8 cellular contexts compared by ENCODE assay signal in genomic region chr11:88421530-88421929, GRCh38.
DNase-seq lines count a peak whose midpoint lies in the region; ATAC-seq, FAIRE-seq and TF ChIP-seq lines count a peak whose summit lies in the region.

No MANE protein-coding gene starts in this region.

- no peaks in the 10 kb centered on the region for H3K9me3 ChIP-seq in Loucy (ENCODE audit: insufficient read depth, low read depth, low read length)
- no peaks in the 10 kb centered on the region for H3K9me3 ChIP-seq in astrocyte (ENCODE audit: insufficient read depth, low read depth, low read length)
- no peaks in the 10 kb centered on the region for H3K9me3 ChIP-seq in effector memory CD4-positive, alpha-beta T cell (ENCODE audit: control insufficient read depth, low read length)

- peak; percentile 72 for DNase-seq in GM12865 (ENCODE audit: low read depth)
- peak; percentile 40 for DNase-seq in astrocyte (ENCODE audit: low read depth)
- DNase-seq in natural killer cell: no peak
- DNase-seq in effector memory CD4-positive, alpha-beta T cell: no peak
- no peak for DNase-seq in hepatic stellate cell (ENCODE audit: low spot score)
- DNase-seq in NCI-H2227 (lab: John Stamatoyannopoulos, UW; ENCODE audit: unreplicated experiment): no peak

- no peaks in the 10 kb centered on the region for H3K9me2 ChIP-seq in Loucy (replicated peaks; ENCODE audit: low read depth, low read length)

- H3K9ac ChIP-seq in Loucy (ENCODE audit: low read depth, low read length, poor library complexity, severe bottlenecking) (no peak overlapping the region), astrocyte (ENCODE audit: low read length) (no peak overlapping the region)

- H3K27ac Mint-ChIP-seq in astrocyte (ENCODE audit: unreplicated experiment) (peak overlapping the region; percentile 87), natural killer cell (peak overlapping the region; percentile 90 to 91)

- peaks cover 25% of the 10 kb centered on the region for H3K4me1 Mint-ChIP-seq in astrocyte (ENCODE audit: low read depth, unreplicated experiment)
- peaks cover 56 to 57% of the 10 kb centered on the region in 2 donors for H3K4me1 Mint-ChIP-seq in natural killer cell

- H3K36me3 Mint-ChIP-seq in astrocyte (ENCODE audit: low read depth, unreplicated experiment) (no peaks in the 10 kb centered on the region), natural killer cell (no peaks in the 10 kb centered on the region)

- H3K27me3 Mint-ChIP-seq in astrocyte (ENCODE audit: low read depth, unreplicated experiment) (peaks cover 2% of the 10 kb centered on the region), natural killer cell (ENCODE audit: low read depth in 2 of 2) (no peaks in the 10 kb centered on the region)

- H4K20me1 ChIP-seq in Loucy (ENCODE audit: insufficient read depth, low read length, poor library complexity, severe bottlenecking) (no peaks in the 10 kb centered on the region), astrocyte (ENCODE audit: insufficient read depth, low read length) (no peaks in the 10 kb centered on the region)

- no peaks in the 10 kb centered on the region for H3K9me3 Mint-ChIP-seq in astrocyte (ENCODE audit: unreplicated experiment)
- no peaks in the 10 kb centered on the region for H3K9me3 Mint-ChIP-seq in natural killer cell

- intact Hi-C loops in natural killer cell (cut with micrococcal nuclease): no loop called here

- H3K27me3 ChIP-seq in Loucy (ENCODE audit: insufficient read depth, low read length, poor library complexity, severe bottlenecking) (no peaks in the 10 kb centered on the region), astrocyte (ENCODE audit: insufficient read depth, low read length) (no peaks in the 10 kb centered on the region)
- H3K27me3 ChIP-seq in effector memory CD4-positive, alpha-beta T cell (replicated peaks; ENCODE audit: control insufficient read depth, insufficient read depth, low read length, poor library complexity, severe bottlenecking): no peaks in the 10 kb centered on the region

- H3K4me1 ChIP-seq in Loucy (ENCODE audit: insufficient read depth, low read length, poor library complexity, severe bottlenecking) (peaks cover 25% of the 10 kb centered on the region), astrocyte (ENCODE audit: insufficient read depth, low read length) (no peaks in the 10 kb centered on the region)
- peaks cover 4% of the 10 kb centered on the region for H3K4me1 ChIP-seq in effector memory CD4-positive, alpha-beta T cell (ENCODE audit: control insufficient read depth, insufficient read depth, low read length, poor library complexity, severe bottlenecking)

- no peak overlapping the region for H3K4me3 Mint-ChIP-seq in astrocyte (ENCODE audit: unreplicated experiment)
- peak overlapping the region; percentile 76 for H3K4me3 Mint-ChIP-seq in natural killer cell

- H3K79me2 ChIP-seq in Loucy (ENCODE audit: insufficient read depth, low read length): no peaks in the 10 kb centered on the region
- H3K79me2 ChIP-seq in astrocyte (ENCODE audit: insufficient read depth, low read length): no peaks in the 10 kb centered on the region

- no peak for TF ChIP-seq CTCF in GM12865 (IDR thresholded peaks at IDR 0.05; ENCODE audit: insufficient read depth, low read depth, low read length, missing control alignments)
- TF ChIP-seq CTCF in Loucy (conservative IDR thresholded peaks at IDR 0.05; ENCODE audit: low read length): no peak
- no peak for TF ChIP-seq CTCF in astrocyte (IDR thresholded peaks at IDR 0.05; ENCODE audit: insufficient read depth, low read depth, low read length)
- TF ChIP-seq CTCF in natural killer cell (IDR thresholded peaks at IDR 0.05): no peak

- H3K27ac ChIP-seq in astrocyte (ENCODE audit: low read depth, low read length): no peak overlapping the region
- no peak overlapping the region for H3K27ac ChIP-seq in effector memory CD4-positive, alpha-beta T cell (ENCODE audit: insufficient read depth, low read length, poor library complexity, severe bottlenecking)

- no peak overlapping the region for H3K4me3 ChIP-seq in GM12865 (ENCODE audit: low read depth, low read length)
- H3K4me3 ChIP-seq in Loucy (ENCODE audit: low read length, poor library complexity, severe bottlenecking): no peak overlapping the region
- H3K4me3 ChIP-seq in astrocyte (ENCODE audit: insufficient read depth, low read depth, low read length): no peak overlapping the region
- H3K4me3 ChIP-seq in effector memory CD4-positive, alpha-beta T cell (ENCODE audit: insufficient read depth, low read depth, low read length, poor library complexity, severe bottlenecking): no peak overlapping the region

- H2AFZ ChIP-seq in Loucy (ENCODE audit: low read length) (no peak overlapping the region), astrocyte (ENCODE audit: low read depth, low read length) (no peak overlapping the region)

- peak overlapping the region; percentile 47 for H3K4me2 ChIP-seq in Loucy (ENCODE audit: low read depth, low read length, poor library complexity, severe bottlenecking)
- no peak overlapping the region for H3K4me2 ChIP-seq in astrocyte (ENCODE audit: low read length)

- FAIRE-seq in astrocyte (lab: Jason Lieb, UNC): no peak

- peaks cover 4% of the 10 kb centered on the region; the same call in 1 of the 2 replicates for H3F3A ChIP-seq in Loucy (ENCODE audit: low read depth)

- peak; percentile 67 for ATAC-seq in GM21576 (IDR thresholded peaks at IDR 0.05; ENCODE audit: unreplicated experiment)
- ATAC-seq in natural killer cell: peak; percentile 73 to 89 (median 83)

- H3K36me3 ChIP-seq in Loucy (ENCODE audit: insufficient read depth, low read length) (no peaks in the 10 kb centered on the region), astrocyte (ENCODE audit: insufficient read depth, low read length) (no peaks in the 10 kb centered on the region)
- H3K36me3 ChIP-seq in effector memory CD4-positive, alpha-beta T cell (ENCODE audit: control insufficient read depth, insufficient read depth, low read length): no peaks in the 10 kb centered on the region

Comparison
In these comparisons a context has a peak if more than half of its experiments do, and no peak if none do; other contexts are left out.
1. DNase-seq: peak in GM12865 (single experiment) and astrocyte (single experiment); none in natural killer cell (single experiment), effector memory CD4-positive, alpha-beta T cell (0 of 3), hepatic stellate cell (single experiment) and NCI-H2227 (single experiment).